In genomic region chr6:118918326-118918725, GRCh38 we compare ENCODE assay signal across 14 cellular contexts. TPM values are rescaled to one million over a fixed set of nuclear protein-coding genes. Genes with fewer than 3 reads are reported as not detected.
A peak's percentile ranks its signal among the peaks of the same experiment; 100 is the strongest.
DNase-seq lines count a peak whose midpoint lies in the region; ATAC-seq and TF ChIP-seq lines count a peak whose summit lies in the region.
"Had no signal": no experiment of that assay in that cellular context is flagged by ENCODE, and none has a peak within 500 bp of the region (broad histone marks: within the 10 kb centered on the region; RNA-seq: fewer than 3 reads in every experiment).

No MANE protein-coding gene starts in this region.

- no peak overlapping the region for H3K27ac ChIP-seq in endodermal cell (ENCODE audit: low read depth, low read length)
- H3K27ac ChIP-seq: C4-2B had no signal

- DNase-seq in activated CD4-positive, alpha-beta T cell treated with anti-CD3 and anti-CD28 coated beads, Interleukin-2, amount 10 ng/mL, durations not matched to agents 24 days and 14 days: peak; percentile 12
- DNase-seq in activated CD4-positive, alpha-beta T cell treated with anti-CD3 and anti-CD28 coated beads, Interleukin-2, amount 50 U/mL, for 1 hour: no peak
- DNase-seq in LNCaP clone FGC (ENCODE audit: low read depth) (peak; percentile 50), endodermal cell (no peak), renal cortical epithelial cell (ENCODE audit: low read depth) (peak; percentile 6)
- DNase-seq: Calu3, GOT3, NCI-H1048, NCI-H2107, SHP77 treated with DMSO at 0.1 percent for 48 hours had no signal

- TF ChIP-seq CTCF in LNCaP clone FGC (IDR thresholded peaks at IDR 0.05; ENCODE audit: control insufficient read depth, extremely low read depth, insufficient read depth) (no peak), endodermal cell (conservative IDR thresholded peaks at IDR 0.05) (no peak)

- WGBS in endodermal cell (ENCODE audit: insufficient coverage in 1 of 2, insufficient read length in 1 of 2), 2 experiments: 97 to 100% methylated on average over 1 to 2 of the region's 2 CpGs

- peaks cover 2% of the 10 kb centered on the region for H3K4me1 Mint-ChIP-seq in activated CD4-positive, alpha-beta T cell treated with anti-CD3 and anti-CD28 coated beads, Interleukin-2, amount 10 ng/mL, durations not matched to agents 24 days and 14 days
- peaks cover 14% of the 10 kb centered on the region for H3K4me1 Mint-ChIP-seq in endodermal cell

- peaks cover 68% of the 10 kb centered on the region for H3K36me3 Mint-ChIP-seq in activated CD4-positive, alpha-beta T cell treated with anti-CD3 and anti-CD28 coated beads, Interleukin-2, amount 10 ng/mL, durations not matched to agents 24 days and 14 days (ENCODE audit: low read depth)
- peaks cover 47% of the 10 kb centered on the region for H3K36me3 Mint-ChIP-seq in endodermal cell (ENCODE audit: low read depth)

- H3K4me1 ChIP-seq in endodermal cell (ENCODE audit: control insufficient read depth, insufficient read depth, low read length): peaks cover 11% of the 10 kb centered on the region

- H3K27me3 ChIP-seq in endodermal cell (ENCODE audit: control insufficient read depth, insufficient read depth, low read length, poor library complexity, severe bottlenecking): no peaks in the 10 kb centered on the region

- no peaks in the 10 kb centered on the region for H3K9me3 Mint-ChIP-seq in activated CD4-positive, alpha-beta T cell treated with anti-CD3 and anti-CD28 coated beads, Interleukin-2, amount 10 ng/mL, durations not matched to agents 24 days and 14 days
- no peaks in the 10 kb centered on the region for H3K9me3 Mint-ChIP-seq in endodermal cell

- intact Hi-C loops in activated CD4-positive, alpha-beta T cell treated with anti-CD3 and anti-CD28 coated beads, Interleukin-2, amount 10 ng/mL, durations not matched to agents 24 days and 14 days (cut with micrococcal nuclease): no loop called here

- peaks cover 88% of the 10 kb centered on the region for H3K36me3 ChIP-seq in endodermal cell (ENCODE audit: control insufficient read depth, insufficient read depth, low read length)

- no peak overlapping the region for H3K4me3 ChIP-seq in LNCaP clone FGC (ENCODE audit: low read depth, low read length)
- H3K4me3 ChIP-seq in endodermal cell (ENCODE audit: low read length): no peak overlapping the region

- H3K27ac Mint-ChIP-seq in activated CD4-positive, alpha-beta T cell treated with anti-CD3 and anti-CD28 coated beads, Interleukin-2, amount 10 ng/mL, durations not matched to agents 24 days and 14 days: no peak overlapping the region
- H3K27ac Mint-ChIP-seq in endodermal cell: peak overlapping the region; percentile 24

- H3K27me3 Mint-ChIP-seq in activated CD4-positive, alpha-beta T cell treated with anti-CD3 and anti-CD28 coated beads, Interleukin-2, amount 10 ng/mL, durations not matched to agents 24 days and 14 days: no peaks in the 10 kb centered on the region
- H3K27me3 Mint-ChIP-seq in endodermal cell (ENCODE audit: insufficient read depth): no peaks in the 10 kb centered on the region

- no peak overlapping the region for H3K9ac ChIP-seq in endodermal cell (ENCODE audit: extremely low read depth, low read length, poor library complexity, severe bottlenecking)

- H3K9me3 ChIP-seq in endodermal cell (ENCODE audit: control insufficient read depth, low read length): no peaks in the 10 kb centered on the region

- no peak overlapping the region for H3K4me3 Mint-ChIP-seq in activated CD4-positive, alpha-beta T cell treated with anti-CD3 and anti-CD28 coated beads, Interleukin-2, amount 10 ng/mL, durations not matched to agents 24 days and 14 days
- no peak overlapping the region for H3K4me3 Mint-ChIP-seq in endodermal cell

- ATAC-seq in HG02973 (IDR thresholded peaks at IDR 0.05; ENCODE audit: unreplicated experiment) (no peak), HG02610 (IDR thresholded peaks at IDR 0.05; ENCODE audit: unreplicated experiment) (no peak), HG03097 (IDR thresholded peaks at IDR 0.05; ENCODE audit: low FRiP score, unreplicated experiment) (no peak)

RNA-seq across cellular contexts. Expression of gene MCM9, which starts 16.6 kb away (rescaled TPM):
- 19.0 and 21.3 TPM in 2 replicates for total RNA-seq in activated CD4-positive, alpha-beta T cell treated with anti-CD3 and anti-CD28 coated beads, Interleukin-2, amount 10 ng/mL, durations not matched to agents 24 days and 14 days
- total RNA-seq in endodermal cell: 10 to 100 TPM; 17.8 to 21.2 TPM
- 12.3 TPM for polyA plus RNA-seq in endodermal cell (2013, experiment 1 of 2)
- 11.7 TPM for polyA plus RNA-seq in endodermal cell (2013, experiment 2 of 2)
- 16.7 and 28.8 TPM in 2 replicates for total RNA-seq in renal cortical epithelial cell

RNA-seq across cellular contexts. Expression of gene ASF1A, which starts 24.4 kb away (rescaled TPM):
- total RNA-seq in activated CD4-positive, alpha-beta T cell treated with anti-CD3 and anti-CD28 coated beads, Interleukin-2, amount 10 ng/mL, durations not matched to agents 24 days and 14 days: 43.2 and 43.3 TPM in 2 replicates
- total RNA-seq in endodermal cell (10 to 100 TPM; 44.5 to 54.9 TPM), renal cortical epithelial cell (18.9 and 24.0 TPM in 2 replicates)
- polyA plus RNA-seq in endodermal cell (2013, experiment 1 of 2): 33.6 TPM
- 34.8 TPM for polyA plus RNA-seq in endodermal cell (2013, experiment 2 of 2)

Comparison
In these comparisons a context has a peak if more than half of its experiments do, and no peak if none do; other contexts are left out.
1. DNase-seq: peak in activated CD4-positive, alpha-beta T cell treated with anti-CD3 and anti-CD28 coated beads, Interleukin-2, amount 10 ng/mL, durations not matched to agents 24 days and 14 days (single experiment), LNCaP clone FGC (single experiment) and renal cortical epithelial cell (single experiment); none in activated CD4-positive, alpha-beta T cell treated with anti-CD3 and anti-CD28 coated beads, Interleukin-2, amount 50 U/mL, for 1 hour (single experiment) and endodermal cell (single experiment).